ENCODE assay signal across 13 cellular contexts in genomic region chr12:103751171-103751570, GRCh38.
DNase-seq lines count a peak whose midpoint lies in the region; ATAC-seq, FAIRE-seq and TF ChIP-seq lines count a peak whose summit lies in the region.
"Had no signal": no experiment of that assay in that cellular context is flagged by ENCODE, and none has a peak within 500 bp of the region (broad histone marks: within the 10 kb centered on the region; RNA-seq: fewer than 3 reads in every experiment).

No MANE protein-coding gene starts in this region.

- no peaks in the 10 kb centered on the region for H3K4me1 Mint-ChIP-seq in natural killer cell treated with Interleukin-12 subunit alpha and Interleukin-12 subunit beta and Interleukin-15 and Interleukin-18, amount 100 ng/mL, for 72 hours (ENCODE audit: low read depth in 2 of 2)
- H3K4me1 Mint-ChIP-seq: activated naive CD8-positive, alpha-beta T cell treated with anti-CD3 and anti-CD28 coated beads, Interleukin-2, amount 10 ng/mL, durations not matched to agents 7 days and 5 days had no signal

- H3K4me2 ChIP-seq in PC-3 (ENCODE audit: low read length), result no peak overlapping the region

- intact Hi-C loops in PC-3 (cut with micrococcal nuclease), result no loop called here

- H3K9me2 ChIP-seq in PC-3 (replicated peaks; ENCODE audit: low read length), result no peaks in the 10 kb centered on the region

- TF ChIP-seq POLR2A in GM12891 (IDR thresholded peaks at IDR 0.05; ENCODE audit: low read depth, low read length), result no peak

- H3K9me3 Mint-ChIP-seq in natural killer cell treated with Interleukin-12 subunit alpha and Interleukin-12 subunit beta and Interleukin-15 and Interleukin-18, amount 100 ng/mL, for 72 hours, result no peaks in the 10 kb centered on the region
- H3K9me3 Mint-ChIP-seq: activated naive CD8-positive, alpha-beta T cell treated with anti-CD3 and anti-CD28 coated beads, Interleukin-2, amount 10 ng/mL, durations not matched to agents 7 days and 5 days had no signal

- no peaks in the 10 kb centered on the region for H3K36me3 Mint-ChIP-seq in natural killer cell treated with Interleukin-12 subunit alpha and Interleukin-12 subunit beta and Interleukin-15 and Interleukin-18, amount 100 ng/mL, for 72 hours
- H3K36me3 Mint-ChIP-seq: activated naive CD8-positive, alpha-beta T cell treated with anti-CD3 and anti-CD28 coated beads, Interleukin-2, amount 10 ng/mL, durations not matched to agents 7 days and 5 days had no signal

- H3F3A ChIP-seq in PC-3 (ENCODE audit: low read length, unreplicated experiment), result no peaks in the 10 kb centered on the region

- no peak overlapping the region for H3K4me3 Mint-ChIP-seq in natural killer cell treated with Interleukin-12 subunit alpha and Interleukin-12 subunit beta and Interleukin-15 and Interleukin-18, amount 100 ng/mL, for 72 hours
- H3K4me3 Mint-ChIP-seq: activated naive CD8-positive, alpha-beta T cell treated with anti-CD3 and anti-CD28 coated beads, Interleukin-2, amount 10 ng/mL, durations not matched to agents 7 days and 5 days had no signal

- H3K9ac ChIP-seq in PC-3 (ENCODE audit: low read length), result no peak overlapping the region

- no peaks in the 10 kb centered on the region for H3K36me3 ChIP-seq in PC-3 (ENCODE audit: low read depth, low read length)
- H3K36me3 ChIP-seq: colonic mucosa, esophagus squamous epithelium had no signal

- H3K4me3 ChIP-seq in PC-3 (ENCODE audit: low read length), result no peak overlapping the region
- H3K4me3 ChIP-seq: colonic mucosa, esophagus squamous epithelium had no signal

- H2AFZ ChIP-seq in PC-3 (ENCODE audit: low read length), result no peak overlapping the region

- no peak for FAIRE-seq in GM12891 (lab: Jason Lieb, UNC)

- no TSS peak for BruUV-seq in PC-3 (replicated peaks; lab: Mats Ljungman, UMichigan)

- POLR2A ChIA-PET in PC-3 (lab: Charles Lee; ENCODE audit: unreplicated experiment), result interaction anchor here (0.7 kb wide), 1 partner anchor 15 kb away, joined by 3 read pairs; no protein-coding TSS in a partner anchor

- no peaks in the 10 kb centered on the region for H3K27me3 ChIP-seq in PC-3 (ENCODE audit: low read length)
- H3K27me3 ChIP-seq in foreskin keratinocyte, result no peaks in the 10 kb centered on the region
- H3K27me3 ChIP-seq: colonic mucosa had no signal

- no peaks in the 10 kb centered on the region for H3K9me3 ChIP-seq in PC-3 (ENCODE audit: low read length)
- H3K9me3 ChIP-seq: colonic mucosa, esophagus squamous epithelium had no signal

- H4K20me1 ChIP-seq in PC-3 (ENCODE audit: low read length), result no peaks in the 10 kb centered on the region

- DNase-seq in ELR (ENCODE audit: low read depth) (peak; percentile 22), GM12891 (ENCODE audit: insufficient read length, low spot score) (peak; percentile 17), PC-3 (no peak), foreskin keratinocyte (no peak), SK-N-DZ (ENCODE audit: low spot score) (no peak), GM19238 (ENCODE audit: insufficient read length, low spot score) (no peak)
- DNase-seq in natural killer cell treated with Interleukin-12 subunit alpha and Interleukin-12 subunit beta and Interleukin-15 and Interleukin-18, amount 100 ng/mL, for 72 hours (ENCODE audit: low spot score), result no peak
- DNase-seq: activated CD4-positive, CD25-positive, alpha-beta regulatory T cell; activated naive CD8-positive, alpha-beta T cell treated with anti-CD3 and anti-CD28 coated beads, Interleukin-2, amount 10 ng/mL, durations not matched to agents 7 days and 5 days; colonic mucosa; esophagus squamous epithelium; NCI-H1930; NCI-H526 treated with DMSO at 0.1 percent for 48 hours had no signal

- H3K4me1 ChIP-seq in PC-3 (ENCODE audit: insufficient read depth, low read length), result peaks cover 16% of the 10 kb centered on the region
- H3K4me1 ChIP-seq in foreskin keratinocyte, result peaks cover 6% of the 10 kb centered on the region
- H3K4me1 ChIP-seq: colonic mucosa had no signal

- no peak overlapping the region for H3K27ac Mint-ChIP-seq in natural killer cell treated with Interleukin-12 subunit alpha and Interleukin-12 subunit beta and Interleukin-15 and Interleukin-18, amount 100 ng/mL, for 72 hours
- H3K27ac Mint-ChIP-seq: activated naive CD8-positive, alpha-beta T cell treated with anti-CD3 and anti-CD28 coated beads, Interleukin-2, amount 10 ng/mL, durations not matched to agents 7 days and 5 days had no signal

- H3K79me2 ChIP-seq in PC-3 (ENCODE audit: low read length), result no peaks in the 10 kb centered on the region

- H3K27ac ChIP-seq in PC-3 (ENCODE audit: low read length), result no peak overlapping the region
- H3K27ac ChIP-seq in foreskin keratinocyte, result no peak overlapping the region
- H3K27ac ChIP-seq: colonic mucosa, esophagus squamous epithelium had no signal

- no peak for ATAC-seq in PC-3
- ATAC-seq in foreskin keratinocyte, result no peak
- no peak for ATAC-seq in natural killer cell treated with Interleukin-12 subunit alpha and Interleukin-12 subunit beta and Interleukin-15 and Interleukin-18, amount 100 ng/mL, for 72 hours

- TF ChIP-seq CTCF in PC-3 (conservative IDR thresholded peaks at IDR 0.05; ENCODE audit: low read depth, low read length) (peak; percentile 51; the same call in 1 of the 2 replicates), foreskin keratinocyte (conservative IDR thresholded peaks at IDR 0.05) (peak; percentile 8)

- CTCF ChIA-PET in PC-3 (lab: Charles Lee), result no interaction called here

- peaks cover 5 to 26% of the 10 kb centered on the region in 2 donors for H3K27me3 Mint-ChIP-seq in natural killer cell treated with Interleukin-12 subunit alpha and Interleukin-12 subunit beta and Interleukin-15 and Interleukin-18, amount 100 ng/mL, for 72 hours

TF ChIP-seq in GM12891, 5 proteins besides CTCF, POLR2A, EP300 and RAD21:
- no peak for TF ChIP-seq SPI1 (IDR thresholded peaks at IDR 0.05; ENCODE audit: low read depth, low read length)
- TF ChIP-seq POU2F2 (IDR thresholded peaks at IDR 0.05; ENCODE audit: low read depth, low read length), result no peak
- TF ChIP-seq POLR2AphosphoS5 (IDR thresholded peaks at IDR 0.05; ENCODE audit: low read depth, low read length), result no peak
- no peak for TF ChIP-seq TAF1 (IDR thresholded peaks at IDR 0.05; ENCODE audit: low read depth, low read length)
- no peak for TF ChIP-seq PAX5 (IDR thresholded peaks at IDR 0.05; ENCODE audit: insufficient read depth, low read length, severe bottlenecking)
TF ChIP-seq in GM12891: peak in this region for 0.

Comparison
In these comparisons a context has a peak if more than half of its experiments do, and no peak if none do; other contexts are left out.
1. DNase-seq: peak in ELR (single experiment) and GM12891 (single experiment); none in PC-3 (single experiment), foreskin keratinocyte (0 of 2), SK-N-DZ (single experiment), GM19238 (single experiment) and natural killer cell treated with Interleukin-12 subunit alpha and Interleukin-12 subunit beta and Interleukin-15 and Interleukin-18, amount 100 ng/mL, for 72 hours (single experiment).